ENCODE assay signal across 9 cellular contexts in the genomic region with DNA sequence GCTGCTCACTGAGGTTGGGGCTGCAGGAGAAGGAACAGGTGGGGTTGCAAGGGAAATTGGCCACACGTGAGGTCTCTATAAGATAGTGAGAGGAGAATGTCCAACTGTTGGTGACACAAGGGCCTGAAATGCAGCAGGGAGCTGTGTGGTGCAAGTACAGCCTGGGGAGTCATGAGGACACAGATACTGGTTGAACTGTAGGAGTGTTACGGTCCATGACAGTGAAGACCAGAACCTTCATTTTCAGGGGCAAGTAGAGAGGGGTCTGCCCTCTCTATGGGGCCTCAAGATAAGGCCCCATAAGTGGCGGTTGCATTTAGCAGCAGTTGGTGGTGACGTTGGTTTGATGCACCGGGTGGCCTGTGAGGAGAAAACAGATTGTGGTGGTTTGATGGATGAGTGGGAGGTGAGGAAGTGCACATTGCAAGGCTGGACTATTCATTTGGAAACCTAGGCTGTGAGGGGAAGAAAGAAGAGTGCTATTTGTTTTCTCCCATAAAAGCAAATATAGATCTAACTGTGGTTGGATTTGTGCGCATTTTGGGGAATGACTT.
DNase-seq lines count a peak whose midpoint lies in the region; ATAC-seq lines count a peak whose summit lies in the region.
"Had no signal": no experiment of that assay in that cellular context is flagged by ENCODE, and none has a peak within 500 bp of the region (broad histone marks: within the 10 kb centered on the region; RNA-seq: fewer than 3 reads in every experiment).

No MANE protein-coding gene starts in this region.

- peak overlapping the region; percentile 60 for H3K27ac ChIP-seq in KOPT-K1 (ENCODE audit: low read depth, low read length, poor library complexity, severe bottlenecking)
- peak overlapping the region; percentile 84 for H3K27ac ChIP-seq in angular gyrus (ENCODE audit: low read depth, low read length)

- DNase-seq in activated T-cell treated with anti-CD3 and anti-CD28 coated beads for 24 hours (ENCODE audit: low read depth), result peak; percentile 30
- no peak for DNase-seq in activated T-cell treated with anti-CD3 and anti-CD28 coated beads for 4 hours
- DNase-seq in stimulated activated naive B cell treated with anti-CD40 and anti-IgM and Interleukin-4, amounts not matched to agents 10 μg/mL and 1 μg/mL and 100 μg/mL, for 72 hours, result peak; percentile 43
- no peak for DNase-seq in NCI-H82 treated with DMSO at 0.1 percent for 48 hours (lab: John Stamatoyannopoulos, UW; ENCODE audit: unreplicated experiment)
- no peak for DNase-seq in SKM-1 (lab: John Stamatoyannopoulos, UW; ENCODE audit: unreplicated experiment)
- DNase-seq: NCI-H1048 had no signal

- no peaks in the 10 kb centered on the region for H3K9me3 Mint-ChIP-seq in stimulated activated naive B cell treated with anti-CD40 and anti-IgM and Interleukin-4, amounts not matched to agents 10 μg/mL and 1 μg/mL and 100 μg/mL, for 72 hours

- no peak overlapping the region for H3K27ac Mint-ChIP-seq in stimulated activated naive B cell treated with anti-CD40 and anti-IgM and Interleukin-4, amounts not matched to agents 10 μg/mL and 1 μg/mL and 100 μg/mL, for 72 hours

- H3K4me1 Mint-ChIP-seq in stimulated activated naive B cell treated with anti-CD40 and anti-IgM and Interleukin-4, amounts not matched to agents 10 μg/mL and 1 μg/mL and 100 μg/mL, for 72 hours, result peaks cover 17 to 24% of the 10 kb centered on the region in 2 donors

- H3K36me3 ChIP-seq in KOPT-K1 (ENCODE audit: insufficient read depth, low read length), result no peaks in the 10 kb centered on the region

- ATAC-seq in stimulated activated naive B cell treated with anti-CD40 and anti-IgM and Interleukin-4, amounts not matched to agents 10 μg/mL and 1 μg/mL and 100 μg/mL, for 72 hours (replicated peaks), result peak; percentile 81 to 87
- ATAC-seq in HG03280 (IDR thresholded peaks at IDR 0.05; ENCODE audit: unreplicated experiment), result no peak

- H3K27me3 Mint-ChIP-seq in stimulated activated naive B cell treated with anti-CD40 and anti-IgM and Interleukin-4, amounts not matched to agents 10 μg/mL and 1 μg/mL and 100 μg/mL, for 72 hours, result peaks cover 10 to 12% of the 10 kb centered on the region in 2 donors

- no peak overlapping the region for H3K4me3 Mint-ChIP-seq in stimulated activated naive B cell treated with anti-CD40 and anti-IgM and Interleukin-4, amounts not matched to agents 10 μg/mL and 1 μg/mL and 100 μg/mL, for 72 hours

- no peaks in the 10 kb centered on the region for H3K36me3 Mint-ChIP-seq in stimulated activated naive B cell treated with anti-CD40 and anti-IgM and Interleukin-4, amounts not matched to agents 10 μg/mL and 1 μg/mL and 100 μg/mL, for 72 hours

- no peaks in the 10 kb centered on the region for H3K9me3 ChIP-seq in KOPT-K1 (ENCODE audit: insufficient read depth, low read length, poor library complexity, severe bottlenecking)

Comparison
In these comparisons a context has a peak if more than half of its experiments do, and no peak if none do; other contexts are left out.
1. DNase-seq: peak in activated T-cell treated with anti-CD3 and anti-CD28 coated beads for 24 hours (single experiment) and stimulated activated naive B cell treated with anti-CD40 and anti-IgM and Interleukin-4, amounts not matched to agents 10 μg/mL and 1 μg/mL and 100 μg/mL, for 72 hours (single experiment); none in activated T-cell treated with anti-CD3 and anti-CD28 coated beads for 4 hours (single experiment), NCI-H82 treated with DMSO at 0.1 percent for 48 hours (single experiment) and SKM-1 (single experiment).